In genomic region chr7:114368492-114368891, GRCh38 we compare ENCODE assay signal across 10 cellular contexts. TPM values are rescaled to one million over a fixed set of nuclear protein-coding genes. Genes with fewer than 3 reads are reported as not detected.
"Had no signal": no experiment of that assay in that cellular context is flagged by ENCODE, and none has a peak within 500 bp of the region (broad histone marks: within the 10 kb centered on the region; RNA-seq: fewer than 3 reads in every experiment).

No MANE protein-coding gene starts in this region.

- H3K4me3 Mint-ChIP-seq: H9, HFFc6, IgD-negative memory B cell had no signal

- H3K4me1 Mint-ChIP-seq: IgD-negative memory B cell had no signal

- H3K9me3 Mint-ChIP-seq: H9, HFFc6, IgD-negative memory B cell had no signal

- DNase-seq: GOT3, H9, HCEC 1CT, HFFc6, Karpas-422, KBM-7 had no signal

- H3K4me2 ChIP-seq: KMS-11 had no signal

- H3K9ac ChIP-seq: KMS-11 had no signal

- H3K27me3 Mint-ChIP-seq: IgD-negative memory B cell had no signal

- H3K36me3 Mint-ChIP-seq: IgD-negative memory B cell had no signal

- H3K27ac ChIP-seq: HL-60, KMS-11 had no signal

- ATAC-seq: HepG2 had no signal

- H3K27ac Mint-ChIP-seq: H9, HFFc6, IgD-negative memory B cell had no signal

RNA-seq across cellular contexts. Expression of gene FOXP2, which starts 46.1 kb away (rescaled TPM):
- total RNA-seq: H9, HepG2 had no signal
- polyA plus RNA-seq: IgD-negative memory B cell had no signal
